In the genomic region with DNA sequence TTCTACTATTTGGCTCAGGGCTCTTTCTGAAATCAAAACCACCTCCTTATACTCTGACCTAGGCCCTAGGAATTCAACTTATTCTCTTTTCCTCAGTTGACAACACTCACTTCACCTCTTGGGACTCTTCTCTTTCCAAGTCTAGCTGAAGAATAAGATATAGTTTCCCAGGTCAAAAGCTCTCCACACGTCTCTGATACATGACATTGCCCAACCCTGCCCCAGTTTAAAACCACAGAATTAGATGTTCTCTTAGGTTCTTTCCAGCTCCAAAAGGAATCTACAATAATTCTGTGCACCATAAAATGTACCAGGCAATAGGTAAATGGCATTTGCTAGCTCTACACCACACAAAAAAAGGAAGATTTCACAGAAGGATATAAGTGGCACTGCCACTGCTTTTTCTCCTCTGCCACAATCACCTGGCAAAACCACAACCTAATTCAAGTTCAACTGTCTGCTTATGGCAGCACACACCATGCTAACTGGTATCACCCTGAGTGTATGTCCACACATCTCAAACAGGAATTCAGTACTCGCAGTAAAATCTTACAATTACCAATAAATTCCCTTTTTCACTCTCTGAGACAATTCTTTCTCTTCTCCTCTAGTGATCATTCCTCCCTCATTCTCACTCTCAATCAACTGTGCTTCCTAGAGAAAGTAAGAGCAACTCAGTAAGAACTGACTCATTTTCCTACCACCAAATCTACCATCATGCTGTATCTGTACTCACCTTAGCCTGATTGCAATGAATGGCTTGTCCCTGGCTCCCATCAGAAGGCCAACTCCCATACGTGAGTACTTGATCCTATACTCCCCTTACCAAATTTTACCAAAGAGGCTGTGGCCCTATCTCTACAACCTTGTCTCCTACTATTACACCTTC, we compare ENCODE assay signal across 14 cellular contexts. TPM values are rescaled to one million over a fixed set of nuclear protein-coding genes. Genes with fewer than 3 reads are reported as not detected.
DNase-seq lines count a peak whose midpoint lies in the region; ATAC-seq, FAIRE-seq and TF ChIP-seq lines count a peak whose summit lies in the region.
"Had no signal": no experiment of that assay in that cellular context is flagged by ENCODE, and none has a peak within 500 bp of the region (broad histone marks: within the 10 kb centered on the region; RNA-seq: fewer than 3 reads in every experiment).

No MANE protein-coding gene starts in this region.

- H3K9me3 Mint-ChIP-seq in CD4-positive, alpha-beta T cell: no peaks in the 10 kb centered on the region
- H3K9me3 Mint-ChIP-seq in activated B cell treated with CpG ODN at 0.5 μM for 24 hours: no peaks in the 10 kb centered on the region
- peaks cover 4% of the 10 kb centered on the region for H3K9me3 Mint-ChIP-seq in memory B cell

- H3K27ac ChIP-seq in CD4-positive, alpha-beta T cell (ENCODE audit: low read depth, low read length): no peak overlapping the region

- no peak overlapping the region for H3K4me3 Mint-ChIP-seq in CD4-positive, alpha-beta T cell
- H3K4me3 Mint-ChIP-seq in activated B cell treated with CpG ODN at 0.5 μM for 24 hours: no peak overlapping the region
- H3K4me3 Mint-ChIP-seq in memory B cell: no peak overlapping the region

- ATAC-seq in CD4-positive, alpha-beta T cell (ENCODE audit: poor library complexity): no peak
- no peak for ATAC-seq in activated B cell treated with CpG ODN at 0.5 μM for 24 hours (ENCODE audit: low read depth)
- no peak for ATAC-seq in memory B cell (ENCODE audit: low read depth)
- ATAC-seq in GM21529 (IDR thresholded peaks at IDR 0.05; ENCODE audit: unreplicated experiment): no peak
- ATAC-seq: mucosa of descending colon had no signal

- intact Hi-C loops in CD4-positive, alpha-beta T cell (cut with DNase I, micrococcal nuclease): no loop called here
- intact Hi-C loops in activated B cell treated with CpG ODN at 0.5 μM for 24 hours (cut with micrococcal nuclease): no loop called here

- TF ChIP-seq CTCF in CD4-positive, alpha-beta T cell (IDR thresholded peaks at IDR 0.05): no peak
- TF ChIP-seq CTCF in activated B cell treated with CpG ODN at 0.5 μM for 24 hours (IDR thresholded peaks at IDR 0.05): no peak
- no peak for TF ChIP-seq CTCF in GM20000 (IDR thresholded peaks at IDR 0.05; ENCODE audit: extremely low read depth, missing control alignments)

- H3K9me3 ChIP-seq in CD4-positive, alpha-beta T cell (ENCODE audit: control insufficient read depth, low read length): no peaks in the 10 kb centered on the region
- H3K9me3 ChIP-seq: mucosa of descending colon had no signal

- POLR2A ChIA-PET in CD4-positive, alpha-beta T cell (lab: Charles Lee): no interaction called here
- POLR2A ChIA-PET in activated B cell treated with CpG ODN at 0.5 μM for 24 hours (lab: Charles Lee): interaction anchor here (0.9 kb wide), 1 partner anchor 26 kb away, joined by 3 read pairs; no protein-coding TSS in a partner anchor

- H3K4me1 Mint-ChIP-seq in CD4-positive, alpha-beta T cell (ENCODE audit: low read depth): peaks cover 24% of the 10 kb centered on the region
- H3K4me1 Mint-ChIP-seq in activated B cell treated with CpG ODN at 0.5 μM for 24 hours: peaks cover 25% of the 10 kb centered on the region
- peaks cover 17% of the 10 kb centered on the region for H3K4me1 Mint-ChIP-seq in memory B cell

- H3K27me3 Mint-ChIP-seq in CD4-positive, alpha-beta T cell: no peaks in the 10 kb centered on the region
- H3K27me3 Mint-ChIP-seq in activated B cell treated with CpG ODN at 0.5 μM for 24 hours (no peaks in the 10 kb centered on the region), memory B cell (no peaks in the 10 kb centered on the region)

- DNase-seq in CD4-positive, alpha-beta T cell: no peak
- DNase-seq in GM18507 (ENCODE audit: extremely low spot score, insufficient read length, low read depth) (no peak), activated B cell treated with CpG ODN at 0.5 μM for 24 hours (no peak), memory B cell (ENCODE audit: low spot score in 2 of 2) (no peak), GM20000 (ENCODE audit: low spot score) (no peak), NCI-H510A treated with DMSO at 0.1 percent for 48 hours (lab: John Stamatoyannopoulos, UW) (no peak)
- DNase-seq in effector CD4-positive, alpha-beta T cell: no peak
- DNase-seq: activated CD4-positive, CD25-positive, alpha-beta regulatory T cell treated with anti-CD3 and anti-CD28 coated beads, Interleukin-2, amount 50 U/mL, for 72 hours; COR-L47; dermis blood vessel endothelial cell; mucosa of descending colon; NCI-H1417 treated with DMSO at 0.1 percent for 48 hours; NCI-H82 had no signal

- peaks cover 73% of the 10 kb centered on the region for H3K36me3 Mint-ChIP-seq in CD4-positive, alpha-beta T cell (ENCODE audit: low read depth)
- H3K36me3 Mint-ChIP-seq in activated B cell treated with CpG ODN at 0.5 μM for 24 hours (ENCODE audit: low read depth) (peaks cover 49% of the 10 kb centered on the region), memory B cell (peaks cover 22% of the 10 kb centered on the region)

- peak overlapping the region; percentile 20 for H3K27ac Mint-ChIP-seq in CD4-positive, alpha-beta T cell
- peak overlapping the region; percentile 57 for H3K27ac Mint-ChIP-seq in activated B cell treated with CpG ODN at 0.5 μM for 24 hours
- H3K27ac Mint-ChIP-seq in memory B cell: peak overlapping the region; percentile 79

- H3K27me3 ChIP-seq in CD4-positive, alpha-beta T cell (ENCODE audit: control insufficient read depth, insufficient read depth, low read length): no peaks in the 10 kb centered on the region

- peak; percentile 73 for FAIRE-seq in GM18507 (lab: Jason Lieb, UNC)

- CTCF ChIA-PET in CD4-positive, alpha-beta T cell (lab: Charles Lee): no interaction called here
- CTCF ChIA-PET in activated B cell treated with CpG ODN at 0.5 μM for 24 hours (lab: Charles Lee): no interaction called here

RNA-seq across cellular contexts. Expression of a gene that starts 27.3 kb away (rescaled TPM):
- total RNA-seq in CD4-positive, alpha-beta T cell: 10 to 100 TPM; 23.9 to 24.1 TPM
- 58.6 and 65.3 TPM in 2 replicates for total RNA-seq in activated B cell treated with CpG ODN at 0.5 μM for 24 hours

RNA-seq across cellular contexts. Expression of a gene that starts 28.0 kb away (rescaled TPM):
- total RNA-seq in CD4-positive, alpha-beta T cell: 100 to 1,000 TPM; 108 to 117 TPM
- 228 and 241 TPM in 2 replicates for total RNA-seq in activated B cell treated with CpG ODN at 0.5 μM for 24 hours

Comparison
In these comparisons a context has a peak if more than half of its experiments do, and no peak if none do; other contexts are left out.
1. H3K27ac Mint-ChIP-seq: peak in every context shown above with its lines; median percentile 79 in memory B cell; 57 in activated B cell treated with CpG ODN at 0.5 μM for 24 hours; 20 in CD4-positive, alpha-beta T cell.